ENCODE assay signal across 1 cellular context in genomic region chr5:75052461-75053285, GRCh38.
TF ChIP-seq lines count a peak whose summit lies in the region.

TSS of gene GCNT4 (minus strand) at chr5:75052558. CDS start at chr5:75030037, 22,521 bp downstream.

TF ChIP-seq in IMR-90, 13 proteins besides CTCF, POLR2A, EP300 and RAD21 (continued from another document):
- TF ChIP-seq BHLHE40 (IDR thresholded peaks at IDR 0.05; ENCODE audit: low read depth, low read length) (no peak), CHD1 (IDR thresholded peaks at IDR 0.05; ENCODE audit: low read depth, low read length) (no peak; the same call in 1 of the 2 replicates)
